8 cellular contexts compared by ENCODE assay signal in the genomic region with DNA sequence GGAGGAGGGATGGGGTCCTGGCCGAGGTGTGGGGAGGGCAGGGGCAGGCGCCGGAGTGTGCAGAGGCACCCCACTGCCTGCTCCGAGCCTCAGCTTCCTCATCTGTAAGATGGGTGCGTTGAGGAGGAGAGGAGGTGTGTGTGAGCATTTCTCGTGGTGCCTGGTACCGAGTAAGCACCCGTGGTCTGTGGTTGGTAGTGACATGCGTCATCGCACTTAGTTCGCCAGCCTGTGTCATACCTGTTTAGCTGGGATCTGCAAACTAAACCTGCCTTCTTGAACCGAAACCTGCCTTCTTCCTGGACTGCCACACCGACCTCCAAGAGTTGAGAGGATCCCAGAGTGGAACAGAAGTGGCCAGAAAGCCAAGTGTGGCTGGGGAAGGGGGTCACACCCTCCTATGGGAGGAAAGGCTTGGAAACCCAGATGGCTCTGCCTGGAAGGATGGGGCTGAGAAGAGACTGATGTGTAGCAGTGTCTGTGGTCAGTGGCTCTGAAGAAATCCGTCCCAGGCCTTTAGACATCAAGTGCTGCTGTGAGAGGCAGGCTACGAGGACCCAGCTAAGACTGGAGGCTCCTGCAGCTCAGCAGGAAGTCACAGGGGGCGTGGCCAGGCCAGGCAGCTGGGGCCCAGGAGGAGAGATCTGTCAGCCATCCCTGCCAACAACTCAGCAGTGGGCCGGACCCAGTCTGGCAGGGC.
DNase-seq lines count a peak whose midpoint lies in the region; ATAC-seq and FAIRE-seq lines count a peak whose summit lies in the region.
"Had no signal": no experiment of that assay in that cellular context is flagged by ENCODE, and none has a peak within 500 bp of the region (broad histone marks: within the 10 kb centered on the region; RNA-seq: fewer than 3 reads in every experiment).

No MANE protein-coding gene starts in this region.

- peak; percentile 77 for FAIRE-seq in GM19239 (lab: Jason Lieb, UNC)

- no peak overlapping the region for H3K4me3 Mint-ChIP-seq in stimulated activated effector memory CD8-positive, alpha-beta T cell treated with anti-CD3 and anti-CD28 coated beads, Interleukin-12 subunit alpha, Interleukin-12 subunit beta, amount 100 ng/mL, for 72 hours

- H3K27ac ChIP-seq in cingulate gyrus (ENCODE audit: low read depth, low read length) (peak overlapping the region; percentile 66), muscle layer of colon (ENCODE audit: low read depth, low read length) (peak overlapping the region; percentile 3)
- H3K27ac ChIP-seq: VCaP had no signal

- H3K9me3 Mint-ChIP-seq in stimulated activated effector memory CD8-positive, alpha-beta T cell treated with anti-CD3 and anti-CD28 coated beads, Interleukin-12 subunit alpha, Interleukin-12 subunit beta, amount 100 ng/mL, for 72 hours, result no peaks in the 10 kb centered on the region

- no peak overlapping the region for H3K4me3 ChIP-seq in muscle layer of colon (ENCODE audit: low read depth in 1 of 2, low read length in 2 of 2)

- no peak overlapping the region for H3K9ac ChIP-seq in muscle layer of colon (ENCODE audit: low read length)

- H3K27ac Mint-ChIP-seq in stimulated activated effector memory CD8-positive, alpha-beta T cell treated with anti-CD3 and anti-CD28 coated beads, Interleukin-12 subunit alpha, Interleukin-12 subunit beta, amount 100 ng/mL, for 72 hours, result peak overlapping the region; percentile 94

- ATAC-seq in HG03175 (IDR thresholded peaks at IDR 0.05; ENCODE audit: unreplicated experiment), result peak; percentile 86
- ATAC-seq in stimulated activated effector memory CD8-positive, alpha-beta T cell treated with anti-CD3 and anti-CD28 coated beads, Interleukin-12 subunit alpha, Interleukin-12 subunit beta, amount 100 ng/mL, for 72 hours, result peak; percentile 98

- H3K4me1 Mint-ChIP-seq in stimulated activated effector memory CD8-positive, alpha-beta T cell treated with anti-CD3 and anti-CD28 coated beads, Interleukin-12 subunit alpha, Interleukin-12 subunit beta, amount 100 ng/mL, for 72 hours, result peaks cover 13% of the 10 kb centered on the region

- no peaks in the 10 kb centered on the region for H3K9me3 ChIP-seq in muscle layer of colon (ENCODE audit: low read length)

- H3K36me3 Mint-ChIP-seq in stimulated activated effector memory CD8-positive, alpha-beta T cell treated with anti-CD3 and anti-CD28 coated beads, Interleukin-12 subunit alpha, Interleukin-12 subunit beta, amount 100 ng/mL, for 72 hours, result peaks cover 8% of the 10 kb centered on the region

- H3K27me3 ChIP-seq in muscle layer of colon (ENCODE audit: control insufficient read depth in 1 of 2, insufficient read depth in 2 of 2, low read length in 2 of 2), result no peaks in the 10 kb centered on the region

- peaks cover 17% of the 10 kb centered on the region for H3K4me1 ChIP-seq in muscle layer of colon (ENCODE audit: insufficient read depth, low read length)

- DNase-seq in GM19239 (ENCODE audit: insufficient read length, low spot score), result peak; percentile 85
- peak; percentile 66 to 67 for DNase-seq in activated CD4-positive, alpha-beta T cell treated with anti-CD3 and anti-CD28 coated beads for 4 hours
- peak; percentile 48 to 85 for DNase-seq in stimulated activated effector memory CD8-positive, alpha-beta T cell treated with anti-CD3 and anti-CD28 coated beads, Interleukin-12 subunit alpha, Interleukin-12 subunit beta, amount 100 ng/mL, for 72 hours (ENCODE audit: low spot score in 2 of 2)
- DNase-seq in DMS114 treated with DMSO at 0.1 percent for 48 hours (lab: John Stamatoyannopoulos, UW; ENCODE audit: unreplicated experiment), result no peak

- peaks cover 3% of the 10 kb centered on the region for H3K36me3 ChIP-seq in muscle layer of colon (ENCODE audit: insufficient read depth, low read length)
